ENCODE assay signal across 2 cellular contexts in the genomic region with DNA sequence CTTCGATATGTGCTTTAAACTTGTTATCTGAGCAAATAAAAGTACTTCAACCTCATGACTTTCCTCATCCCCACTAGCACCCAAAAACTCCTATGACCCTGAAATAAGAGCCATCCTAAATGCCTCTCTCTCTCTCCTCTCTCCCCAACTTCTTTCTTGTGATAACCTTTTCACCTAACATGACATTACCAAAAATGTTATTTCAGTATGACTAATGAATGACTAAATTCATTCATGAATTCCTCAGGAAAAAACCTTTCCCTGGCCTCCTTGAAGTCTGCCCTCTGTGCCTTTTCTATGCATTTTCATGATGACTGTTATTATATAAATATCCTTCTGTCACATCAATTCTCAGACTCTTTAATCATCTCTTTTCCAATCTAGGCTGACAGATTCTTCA.
A peak's percentile ranks its signal among the peaks of the same experiment; 100 is the strongest.
TF ChIP-seq lines count a peak whose summit lies in the region.

No MANE protein-coding gene starts in this region.

TF ChIP-seq in SK-N-SH, 30 proteins besides CTCF, POLR2A, EP300 and RAD21 (continued from another document):
- TF ChIP-seq, protein P1, sequence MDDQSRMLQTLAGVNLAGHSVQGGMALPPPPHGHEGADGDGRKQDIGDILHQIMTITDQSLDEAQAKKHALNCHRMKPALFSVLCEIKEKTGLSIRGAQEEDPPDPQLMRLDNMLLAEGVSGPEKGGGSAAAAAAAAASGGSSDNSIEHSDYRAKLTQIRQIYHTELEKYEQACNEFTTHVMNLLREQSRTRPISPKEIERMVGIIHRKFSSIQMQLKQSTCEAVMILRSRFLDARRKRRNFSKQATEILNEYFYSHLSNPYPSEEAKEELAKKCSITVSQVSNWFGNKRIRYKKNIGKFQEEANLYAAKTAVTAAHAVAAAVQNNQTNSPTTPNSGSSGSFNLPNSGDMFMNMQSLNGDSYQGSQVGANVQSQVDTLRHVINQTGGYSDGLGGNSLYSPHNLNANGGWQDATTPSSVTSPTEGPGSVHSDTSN (IDR thresholded peaks at IDR 0.05): peak; percentile 30; the same call in 1 of the 2 replicates

TF ChIP-seq in SK-N-SH treated with all-trans-retinoic acid at 6 μM for 48 hours, 23 proteins besides CTCF, POLR2A, EP300 and RAD21 (continued from another document):
- TF ChIP-seq, protein P2, sequence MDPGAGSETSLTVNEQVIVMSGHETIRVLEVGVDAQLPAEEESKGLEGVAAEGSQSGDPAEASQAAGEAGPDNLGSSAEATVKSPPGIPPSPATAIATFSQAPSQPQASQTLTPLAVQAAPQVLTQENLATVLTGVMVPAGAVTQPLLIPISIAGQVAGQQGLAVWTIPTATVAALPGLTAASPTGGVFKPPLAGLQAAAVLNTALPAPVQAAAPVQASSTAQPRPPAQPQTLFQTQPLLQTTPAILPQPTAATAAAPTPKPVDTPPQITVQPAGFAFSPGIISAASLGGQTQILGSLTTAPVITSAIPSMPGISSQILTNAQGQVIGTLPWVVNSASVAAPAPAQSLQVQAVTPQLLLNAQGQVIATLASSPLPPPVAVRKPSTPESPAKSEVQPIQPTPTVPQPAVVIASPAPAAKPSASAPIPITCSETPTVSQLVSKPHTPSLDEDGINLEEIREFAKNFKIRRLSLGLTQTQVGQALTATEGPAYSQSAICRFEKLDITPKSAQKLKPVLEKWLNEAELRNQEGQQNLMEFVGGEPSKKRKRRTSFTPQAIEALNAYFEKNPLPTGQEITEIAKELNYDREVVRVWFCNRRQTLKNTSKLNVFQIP (CRISPR knock-in tag; IDR thresholded peaks at IDR 0.05; ENCODE audit: borderline replicate concordance, low read depth): no peak
- TF ChIP-seq TOX (CRISPR knock-in tag; IDR thresholded peaks at IDR 0.05; ENCODE audit: borderline replicate concordance): no peak
TF ChIP-seq in SK-N-SH treated with all-trans-retinoic acid at 6 μM for 48 hours: peak in this region for 0.
